In the genomic region with DNA sequence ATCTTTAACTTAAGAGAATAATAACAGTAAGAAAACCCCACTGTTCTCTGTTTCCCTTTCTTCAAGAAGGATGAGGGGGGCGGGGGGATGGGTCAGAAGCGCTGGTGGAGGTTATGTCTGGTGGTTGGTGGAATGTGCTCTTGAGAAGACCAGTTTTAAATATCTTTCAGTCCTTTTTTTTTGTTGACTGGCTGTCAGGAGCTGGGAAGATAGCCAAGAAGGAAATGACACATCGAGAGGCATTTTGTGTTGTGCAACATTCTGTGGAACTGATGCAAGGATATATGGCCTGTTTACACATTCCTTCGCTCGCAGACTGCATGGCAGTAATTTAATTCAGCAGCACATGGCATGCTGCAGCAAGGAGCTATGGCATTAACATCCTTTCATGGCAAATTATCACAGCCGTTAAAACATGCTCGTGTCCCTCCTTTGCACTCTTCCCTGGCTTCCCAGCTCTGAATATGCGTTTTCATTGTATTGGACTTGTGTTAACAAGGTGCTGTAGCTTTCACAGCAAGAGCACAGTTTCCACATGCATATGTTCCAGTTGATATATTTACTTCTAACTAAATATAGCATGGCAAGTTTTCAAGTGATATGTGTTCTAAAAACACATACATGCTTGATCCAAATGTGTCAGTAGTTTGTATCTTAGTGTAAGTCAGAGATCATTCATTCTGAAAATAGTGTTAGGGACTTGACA, we compare ENCODE assay signal across 1 cellular context.
TF ChIP-seq lines count a peak whose summit lies in the region.

No MANE protein-coding gene starts in this region.

TF ChIP-seq in K562, 482 proteins besides CTCF, POLR2A, EP300 and RAD21 (continued from another document and continues in another):
- TF ChIP-seq, protein P1, sequence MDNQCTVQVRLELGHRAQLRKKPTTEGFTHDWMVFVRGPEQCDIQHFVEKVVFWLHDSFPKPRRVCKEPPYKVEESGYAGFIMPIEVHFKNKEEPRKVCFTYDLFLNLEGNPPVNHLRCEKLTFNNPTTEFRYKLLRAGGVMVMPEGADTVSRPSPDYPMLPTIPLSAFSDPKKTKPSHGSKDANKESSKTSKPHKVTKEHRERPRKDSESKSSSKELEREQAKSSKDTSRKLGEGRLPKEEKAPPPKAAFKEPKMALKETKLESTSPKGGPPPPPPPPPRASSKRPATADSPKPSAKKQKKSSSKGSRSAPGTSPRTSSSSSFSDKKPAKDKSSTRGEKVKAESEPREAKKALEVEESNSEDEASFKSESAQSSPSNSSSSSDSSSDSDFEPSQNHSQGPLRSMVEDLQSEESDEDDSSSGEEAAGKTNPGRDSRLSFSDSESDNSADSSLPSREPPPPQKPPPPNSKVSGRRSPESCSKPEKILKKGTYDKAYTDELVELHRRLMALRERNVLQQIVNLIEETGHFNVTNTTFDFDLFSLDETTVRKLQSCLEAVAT (IDR thresholded peaks at IDR 0.05) = peak in 1 of 2 experiments; percentile 47; a peak in 2 of 4 replicates
- 0 out of 2 replicates have a peak, but pooled peaks have one; percentile 17 for TF ChIP-seq HIVEP1 (CRISPR knock-in tag; IDR thresholded peaks at IDR 0.05)
- TF ChIP-seq, protein P2, sequence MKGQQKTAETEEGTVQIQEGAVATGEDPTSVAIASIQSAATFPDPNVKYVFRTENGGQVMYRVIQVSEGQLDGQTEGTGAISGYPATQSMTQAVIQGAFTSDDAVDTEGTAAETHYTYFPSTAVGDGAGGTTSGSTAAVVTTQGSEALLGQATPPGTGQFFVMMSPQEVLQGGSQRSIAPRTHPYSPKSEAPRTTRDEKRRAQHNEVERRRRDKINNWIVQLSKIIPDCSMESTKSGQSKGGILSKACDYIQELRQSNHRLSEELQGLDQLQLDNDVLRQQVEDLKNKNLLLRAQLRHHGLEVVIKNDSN (CRISPR knock-in tag; IDR thresholded peaks at IDR 0.05) = no peak
- no peak for TF ChIP-seq ZNF311 (CRISPR knock-in tag; IDR thresholded peaks at IDR 0.05)
- no peak for TF ChIP-seq ELF1 (tag; IDR thresholded peaks at IDR 0.05)
- TF ChIP-seq BRD9 (IDR thresholded peaks at IDR 0.05; ENCODE audit: low read depth, partially characterized antibody) = peak; percentile 98
- TF ChIP-seq, protein P3, sequence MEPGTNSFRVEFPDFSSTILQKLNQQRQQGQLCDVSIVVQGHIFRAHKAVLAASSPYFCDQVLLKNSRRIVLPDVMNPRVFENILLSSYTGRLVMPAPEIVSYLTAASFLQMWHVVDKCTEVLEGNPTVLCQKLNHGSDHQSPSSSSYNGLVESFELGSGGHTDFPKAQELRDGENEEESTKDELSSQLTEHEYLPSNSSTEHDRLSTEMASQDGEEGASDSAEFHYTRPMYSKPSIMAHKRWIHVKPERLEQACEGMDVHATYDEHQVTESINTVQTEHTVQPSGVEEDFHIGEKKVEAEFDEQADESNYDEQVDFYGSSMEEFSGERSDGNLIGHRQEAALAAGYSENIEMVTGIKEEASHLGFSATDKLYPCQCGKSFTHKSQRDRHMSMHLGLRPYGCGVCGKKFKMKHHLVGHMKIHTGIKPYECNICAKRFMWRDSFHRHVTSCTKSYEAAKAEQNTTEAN (CRISPR knock-in tag; IDR thresholded peaks at IDR 0.05) = no peak
- no peak for TF ChIP-seq NCOA4 (IDR thresholded peaks at IDR 0.05; ENCODE audit: partially characterized antibody)
- peak; percentile 97 for TF ChIP-seq NEUROD1 (IDR thresholded peaks at IDR 0.05; ENCODE audit: borderline replicate concordance, low read depth, low read length, partially characterized antibody)
- no peak for TF ChIP-seq KLF10 (CRISPR knock-in tag; IDR thresholded peaks at IDR 0.05)
- TF ChIP-seq, protein P4, sequence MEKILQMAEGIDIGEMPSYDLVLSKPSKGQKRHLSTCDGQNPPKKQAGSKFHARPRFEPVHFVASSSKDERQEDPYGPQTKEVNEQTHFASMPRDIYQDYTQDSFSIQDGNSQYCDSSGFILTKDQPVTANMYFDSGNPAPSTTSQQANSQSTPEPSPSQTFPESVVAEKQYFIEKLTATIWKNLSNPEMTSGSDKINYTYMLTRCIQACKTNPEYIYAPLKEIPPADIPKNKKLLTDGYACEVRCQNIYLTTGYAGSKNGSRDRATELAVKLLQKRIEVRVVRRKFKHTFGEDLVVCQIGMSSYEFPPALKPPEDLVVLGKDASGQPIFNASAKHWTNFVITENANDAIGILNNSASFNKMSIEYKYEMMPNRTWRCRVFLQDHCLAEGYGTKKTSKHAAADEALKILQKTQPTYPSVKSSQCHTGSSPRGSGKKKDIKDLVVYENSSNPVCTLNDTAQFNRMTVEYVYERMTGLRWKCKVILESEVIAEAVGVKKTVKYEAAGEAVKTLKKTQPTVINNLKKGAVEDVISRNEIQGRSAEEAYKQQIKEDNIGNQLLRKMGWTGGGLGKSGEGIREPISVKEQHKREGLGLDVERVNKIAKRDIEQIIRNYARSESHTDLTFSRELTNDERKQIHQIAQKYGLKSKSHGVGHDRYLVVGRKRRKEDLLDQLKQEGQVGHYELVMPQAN (IDR thresholded peaks at IDR 0.05; ENCODE audit: borderline replicate concordance) = peak; percentile 33; the same call in 1 of the 2 replicates
- TF ChIP-seq TAF7 (tag; IDR thresholded peaks at IDR 0.05) = peak; percentile 20; the same call in 1 of the 2 replicates
- TF ChIP-seq SAP30 (IDR thresholded peaks at IDR 0.05; ENCODE audit: borderline replicate concordance, insufficient read depth, low read depth, low read length, poor library complexity, severe bottlenecking) = peak; percentile 39
- no peak for TF ChIP-seq HSF4 (CRISPR knock-in tag; IDR thresholded peaks at IDR 0.05; ENCODE audit: borderline replicate concordance)
- TF ChIP-seq, protein P5, sequence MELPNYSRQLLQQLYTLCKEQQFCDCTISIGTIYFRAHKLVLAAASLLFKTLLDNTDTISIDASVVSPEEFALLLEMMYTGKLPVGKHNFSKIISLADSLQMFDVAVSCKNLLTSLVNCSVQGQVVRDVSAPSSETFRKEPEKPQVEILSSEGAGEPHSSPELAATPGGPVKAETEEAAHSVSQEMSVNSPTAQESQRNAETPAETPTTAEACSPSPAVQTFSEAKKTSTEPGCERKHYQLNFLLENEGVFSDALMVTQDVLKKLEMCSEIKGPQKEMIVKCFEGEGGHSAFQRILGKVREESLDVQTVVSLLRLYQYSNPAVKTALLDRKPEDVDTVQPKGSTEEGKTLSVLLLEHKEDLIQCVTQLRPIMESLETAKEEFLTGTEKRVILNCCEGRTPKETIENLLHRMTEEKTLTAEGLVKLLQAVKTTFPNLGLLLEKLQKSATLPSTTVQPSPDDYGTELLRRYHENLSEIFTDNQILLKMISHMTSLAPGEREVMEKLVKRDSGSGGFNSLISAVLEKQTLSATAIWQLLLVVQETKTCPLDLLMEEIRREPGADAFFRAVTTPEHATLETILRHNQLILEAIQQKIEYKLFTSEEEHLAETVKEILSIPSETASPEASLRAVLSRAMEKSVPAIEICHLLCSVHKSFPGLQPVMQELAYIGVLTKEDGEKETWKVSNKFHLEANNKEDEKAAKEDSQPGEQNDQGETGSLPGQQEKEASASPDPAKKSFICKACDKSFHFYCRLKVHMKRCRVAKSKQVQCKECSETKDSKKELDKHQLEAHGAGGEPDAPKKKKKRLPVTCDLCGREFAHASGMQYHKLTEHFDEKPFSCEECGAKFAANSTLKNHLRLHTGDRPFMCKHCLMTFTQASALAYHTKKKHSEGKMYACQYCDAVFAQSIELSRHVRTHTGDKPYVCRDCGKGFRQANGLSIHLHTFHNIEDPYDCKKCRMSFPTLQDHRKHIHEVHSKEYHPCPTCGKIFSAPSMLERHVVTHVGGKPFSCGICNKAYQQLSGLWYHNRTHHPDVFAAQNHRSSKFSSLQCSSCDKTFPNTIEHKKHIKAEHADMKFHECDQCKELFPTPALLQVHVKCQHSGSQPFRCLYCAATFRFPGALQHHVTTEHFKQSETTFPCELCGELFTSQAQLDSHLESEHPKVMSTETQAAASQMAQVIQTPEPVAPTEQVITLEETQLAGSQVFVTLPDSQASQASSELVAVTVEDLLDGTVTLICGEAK (IDR thresholded peaks at IDR 0.05) = 0 out of 2 replicates have a peak, but pooled peaks have one; percentile 25
- TF ChIP-seq, protein P5 (CRISPR knock-in tag; IDR thresholded peaks at IDR 0.05) = no peak
- TF ChIP-seq, protein P6, sequence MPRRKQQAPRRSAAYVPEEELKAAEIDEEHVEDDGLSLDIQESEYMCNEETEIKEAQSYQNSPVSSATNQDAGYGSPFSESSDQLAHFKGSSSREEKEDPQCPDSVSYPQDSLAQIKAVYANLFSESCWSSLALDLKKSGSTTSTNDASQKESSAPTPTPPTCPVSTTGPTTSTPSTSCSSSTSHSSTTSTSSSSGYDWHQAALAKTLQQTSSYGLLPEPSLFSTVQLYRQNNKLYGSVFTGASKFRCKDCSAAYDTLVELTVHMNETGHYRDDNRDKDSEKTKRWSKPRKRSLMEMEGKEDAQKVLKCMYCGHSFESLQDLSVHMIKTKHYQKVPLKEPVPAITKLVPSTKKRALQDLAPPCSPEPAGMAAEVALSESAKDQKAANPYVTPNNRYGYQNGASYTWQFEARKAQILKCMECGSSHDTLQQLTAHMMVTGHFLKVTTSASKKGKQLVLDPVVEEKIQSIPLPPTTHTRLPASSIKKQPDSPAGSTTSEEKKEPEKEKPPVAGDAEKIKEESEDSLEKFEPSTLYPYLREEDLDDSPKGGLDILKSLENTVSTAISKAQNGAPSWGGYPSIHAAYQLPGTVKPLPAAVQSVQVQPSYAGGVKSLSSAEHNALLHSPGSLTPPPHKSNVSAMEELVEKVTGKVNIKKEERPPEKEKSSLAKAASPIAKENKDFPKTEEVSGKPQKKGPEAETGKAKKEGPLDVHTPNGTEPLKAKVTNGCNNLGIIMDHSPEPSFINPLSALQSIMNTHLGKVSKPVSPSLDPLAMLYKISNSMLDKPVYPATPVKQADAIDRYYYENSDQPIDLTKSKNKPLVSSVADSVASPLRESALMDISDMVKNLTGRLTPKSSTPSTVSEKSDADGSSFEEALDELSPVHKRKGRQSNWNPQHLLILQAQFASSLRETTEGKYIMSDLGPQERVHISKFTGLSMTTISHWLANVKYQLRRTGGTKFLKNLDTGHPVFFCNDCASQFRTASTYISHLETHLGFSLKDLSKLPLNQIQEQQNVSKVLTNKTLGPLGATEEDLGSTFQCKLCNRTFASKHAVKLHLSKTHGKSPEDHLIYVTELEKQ (CRISPR knock-in tag; IDR thresholded peaks at IDR 0.05) = no peak
- no peak for TF ChIP-seq ZFP30 (CRISPR knock-in tag; IDR thresholded peaks at IDR 0.05; ENCODE audit: borderline replicate concordance)
